Comparison of ENCODE assay signal across 10 cellular contexts in the genomic region with DNA sequence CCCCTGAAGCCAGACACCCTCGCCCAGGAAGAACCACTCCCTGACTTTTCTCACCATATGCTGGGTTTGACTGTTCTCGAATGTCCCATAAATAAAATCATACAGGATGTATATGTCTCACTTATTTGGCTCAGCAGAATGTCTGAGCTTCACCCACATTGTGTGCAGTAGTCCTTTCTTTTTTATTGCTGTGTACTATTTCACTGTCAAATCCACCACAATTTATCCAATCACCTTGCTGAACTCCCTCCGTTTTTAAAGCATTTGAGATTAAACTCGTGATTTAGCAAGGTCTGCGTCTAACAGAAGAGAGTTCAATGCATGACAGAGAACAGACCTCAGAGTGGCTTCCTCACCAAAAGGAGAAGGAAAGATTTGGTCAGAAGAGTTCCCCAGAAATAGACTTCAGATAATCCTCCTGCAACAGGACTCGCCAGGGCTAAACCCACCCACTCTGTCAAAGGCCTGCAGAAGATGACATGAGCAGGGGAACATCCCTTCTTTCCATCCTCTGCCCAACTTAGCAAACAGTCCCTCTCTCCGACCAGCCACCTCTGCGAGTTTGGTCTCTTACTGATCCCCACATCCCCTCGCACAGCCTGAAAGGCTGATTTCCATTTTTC. TPM values are rescaled to one million over a fixed set of nuclear protein-coding genes. Genes with fewer than 3 reads are reported as not detected.
A peak's percentile ranks its signal among the peaks of the same experiment; 100 is the strongest.
DNase-seq lines count a peak whose midpoint lies in the region; ATAC-seq and TF ChIP-seq lines count a peak whose summit lies in the region.
"Had no signal": no experiment of that assay in that cellular context is flagged by ENCODE, and none has a peak within 500 bp of the region (broad histone marks: within the 10 kb centered on the region; RNA-seq: fewer than 3 reads in every experiment).

No MANE protein-coding gene starts in this region.

- no peaks in the 10 kb centered on the region for H3K27me3 Mint-ChIP-seq in activated naive CD8-positive, alpha-beta T cell
- no peaks in the 10 kb centered on the region for H3K27me3 Mint-ChIP-seq in natural killer cell (ENCODE audit: low read depth in 2 of 2)
- peaks cover 28% of the 10 kb centered on the region for H3K27me3 Mint-ChIP-seq in MCF 10A (ENCODE audit: insufficient read depth, unreplicated experiment)

- peak overlapping the region; percentile 70 for H3K4me3 Mint-ChIP-seq in activated naive CD8-positive, alpha-beta T cell
- H3K4me3 Mint-ChIP-seq in natural killer cell (peak overlapping the region; percentile 99), MCF 10A (ENCODE audit: unreplicated experiment) (no peak overlapping the region)

- intact Hi-C loops in natural killer cell (cut with micrococcal nuclease), result no loop called here
- intact Hi-C loops in MCF 10A (cut with micrococcal nuclease), result no loop called here
- intact Hi-C loops in breast epithelium (cut with DNase I; ENCODE audit: low total_unique reads), result loop anchor here (2.0 kb wide), 1 partner anchor 70 kb away; no protein-coding TSS in a partner anchor

- H3K4me1 ChIP-seq in breast epithelium, result no peaks in the 10 kb centered on the region

- ATAC-seq in natural killer cell (peak in 1 of 3 donors; percentile 19), HG03108 (IDR thresholded peaks at IDR 0.05; ENCODE audit: unreplicated experiment) (no peak)
- ATAC-seq: SK-N-SH treated with all-trans-retinoic acid at 6 μM for 48 hours had no signal

- no TSS peak for BruUV-seq in MCF 10A (replicated peaks; lab: Mats Ljungman, UMichigan)

- peak overlapping the region; percentile 99 for H3K27ac Mint-ChIP-seq in activated naive CD8-positive, alpha-beta T cell
- H3K27ac Mint-ChIP-seq in natural killer cell (peak overlapping the region; percentile 95 to 100), MCF 10A (ENCODE audit: low read depth, unreplicated experiment) (no peak overlapping the region)

- no peak overlapping the region for H3K27ac ChIP-seq in breast epithelium

- POLR2A ChIA-PET in MCF 10A (lab: Yijun Ruan, JAX), result no interaction called here

- peaks cover 97% of the 10 kb centered on the region for H3K4me1 Mint-ChIP-seq in activated naive CD8-positive, alpha-beta T cell (ENCODE audit: low read depth)
- peaks cover 93 to 99% of the 10 kb centered on the region in 2 donors for H3K4me1 Mint-ChIP-seq in natural killer cell
- H3K4me1 Mint-ChIP-seq in MCF 10A (ENCODE audit: insufficient read depth, unreplicated experiment), result peaks cover 11% of the 10 kb centered on the region

- no peaks in the 10 kb centered on the region for H3K36me3 ChIP-seq in breast epithelium

- no peak for TF ChIP-seq POLR2A in breast epithelium (IDR thresholded peaks at IDR 0.05)

- no peaks in the 10 kb centered on the region for H3K27me3 ChIP-seq in breast epithelium

- no peak overlapping the region for H3K4me3 ChIP-seq in breast epithelium

- peak; percentile 72 for DNase-seq in GDM1 (lab: John Stamatoyannopoulos, UW)
- DNase-seq in MV-4-11 (lab: John Stamatoyannopoulos, UW), result peak; percentile 94
- no peak for DNase-seq in natural killer cell
- no peak for DNase-seq in stimulated activated naive CD4-positive, alpha-beta T cell (lab: John Stamatoyannopoulos, UW)
- DNase-seq in MCF 10A (ENCODE audit: unreplicated experiment), result no peak
- DNase-seq in breast epithelium (ENCODE audit: low spot score in 2 of 2), result no peak
- DNase-seq: NCI-H524 treated with DMSO at 0.1 percent for 48 hours had no signal

- peaks cover 29% of the 10 kb centered on the region for H3K36me3 Mint-ChIP-seq in activated naive CD8-positive, alpha-beta T cell
- H3K36me3 Mint-ChIP-seq in natural killer cell (no peaks in the 10 kb centered on the region), MCF 10A (ENCODE audit: insufficient read depth, unreplicated experiment) (no peaks in the 10 kb centered on the region)

- no peaks in the 10 kb centered on the region for H3K9me3 ChIP-seq in breast epithelium

- H3K9me3 Mint-ChIP-seq in activated naive CD8-positive, alpha-beta T cell (ENCODE audit: low read depth), result peaks cover 9% of the 10 kb centered on the region
- H3K9me3 Mint-ChIP-seq in natural killer cell (no peaks in the 10 kb centered on the region), MCF 10A (ENCODE audit: unreplicated experiment) (no peaks in the 10 kb centered on the region)

- TF ChIP-seq CTCF in natural killer cell (IDR thresholded peaks at IDR 0.05) (no peak), MCF 10A (IDR thresholded peaks at IDR 0.05; ENCODE audit: unreplicated experiment) (no peak), breast epithelium (IDR thresholded peaks at IDR 0.05) (no peak)

- CTCF ChIA-PET in MCF 10A (lab: Yijun Ruan, JAX), result interaction anchor here (1.0 to 1.1 kb wide), 2 partner anchors 60 to 547 kb away, joined by 3 to 4 read pairs; no protein-coding TSS in a partner anchor

RNA-seq across cellular contexts. Expression of a gene that starts 7.6 kb away (rescaled TPM):
- total RNA-seq in natural killer cell (100 to 1,000 TPM; 141 to 195 (median 160) TPM), MCF 10A (2022) (0.07 and 0.12 TPM in 2 replicates), breast epithelium (10 to 100 TPM in 2 of 3 donors, 1 to 10 TPM in 1; 5.9 to 11.9 (median 10.2) TPM)

Comparison
In these comparisons a context has a peak if more than half of its experiments do, and no peak if none do; other contexts are left out.
1. DNase-seq: peak in GDM1 (single experiment) and MV-4-11 (single experiment); none in natural killer cell (single experiment), stimulated activated naive CD4-positive, alpha-beta T cell (0 of 6), MCF 10A (single experiment) and breast epithelium (0 of 2).
2. RNA of a gene that starts 7.6 kb away (total RNA-seq): 141 to 195 TPM in natural killer cell; 5.9 to 11.9 TPM in breast epithelium and 0.07 to 0.12 TPM in MCF 10A; every median in the first group is over 10 times any median in the second.